ENCODE assay signal across 9 cellular contexts in genomic region chr10:114767589-114768393, GRCh38. TPM values are rescaled to one million over a fixed set of nuclear protein-coding genes. Genes with fewer than 3 reads are reported as not detected.
DNase-seq lines count a peak whose midpoint lies in the region; ATAC-seq and TF ChIP-seq lines count a peak whose summit lies in the region.
"Had no signal": no experiment of that assay in that cellular context is flagged by ENCODE, and none has a peak within 500 bp of the region (broad histone marks: within the 10 kb centered on the region; RNA-seq: fewer than 3 reads in every experiment).

No MANE protein-coding gene starts in this region.

- BruUV-seq in PC-9 (replicated peaks; lab: Mats Ljungman, UMichigan) = no TSS peak

- no peak overlapping the region for H3K27ac ChIP-seq in PC-9
- H3K27ac ChIP-seq in lower lobe of right lung = peak overlapping the region; percentile 54
- peak overlapping the region; percentile 44 to 45 for H3K27ac ChIP-seq in tibial artery

- H3K27me3 ChIP-seq in PC-9 (ENCODE audit: insufficient read depth, low read depth) (no peaks in the 10 kb centered on the region), lower lobe of right lung (ENCODE audit: low read depth) (peaks cover 3% of the 10 kb centered on the region), tibial artery (peaks cover 0 to 5% of the 10 kb centered on the region in 2 donors)

- H3K4me3 ChIP-seq in PC-9 (peak overlapping the region; percentile 71), lower lobe of right lung (peak overlapping the region; percentile 73), tibial artery (peak overlapping the region; percentile 53 to 71)

- intact Hi-C loops in PC-9 (cut with micrococcal nuclease; ENCODE audit: unreplicated experiment) = loop anchor here (5.0 kb wide), 1 partner anchor 55 kb away; no protein-coding TSS in a partner anchor
- intact Hi-C loops in dendritic cell treated with granulocyte-macrophage colony-stimulating factor and Interleukin-4, amounts not matched to agents 40 ng/mL and 50 ng/mL, for 4 days (cut with micrococcal nuclease) = no loop called here
- intact Hi-C loops in lower lobe of right lung (cut with DNase I) = no loop called here
- intact Hi-C loops in tibial artery (cut with DNase I; ENCODE audit: low total_unique reads) = no loop called here

- peak; percentile 85 to 91 for ATAC-seq in lower lobe of right lung
- ATAC-seq in HG03342 (IDR thresholded peaks at IDR 0.05; ENCODE audit: unreplicated experiment) = no peak

- POLR2A ChIA-PET in PC-9 (lab: Charles Lee; ENCODE audit: unreplicated experiment) = no interaction called here

- H3K79me2 ChIP-seq in PC-9 (ENCODE audit: low read depth) = no peaks in the 10 kb centered on the region

- H3K9me3 ChIP-seq in PC-9 (ENCODE audit: insufficient read depth, low read depth) (no peaks in the 10 kb centered on the region), lower lobe of right lung (no peaks in the 10 kb centered on the region), tibial artery (no peaks in the 10 kb centered on the region)

- H3K36me3 ChIP-seq in PC-9 (ENCODE audit: low read depth) = no peaks in the 10 kb centered on the region
- H3K36me3 ChIP-seq in lower lobe of right lung = no peaks in the 10 kb centered on the region
- no peaks in the 10 kb centered on the region for H3K36me3 ChIP-seq in tibial artery

- H3K4me2 ChIP-seq in PC-9 = peak overlapping the region; percentile 89

- no peaks in the 10 kb centered on the region for H3K9me2 ChIP-seq in PC-9 (ENCODE audit: insufficient read depth)

- peak; percentile 17 for DNase-seq in NCI-H345 (lab: John Stamatoyannopoulos, UW)
- DNase-seq in NCI-H345 treated with DMSO at 0.1 percent for 48 hours (lab: John Stamatoyannopoulos, UW; ENCODE audit: unreplicated experiment) = no peak
- no peak for DNase-seq in PC-9
- peak; percentile 65 for DNase-seq in lower lobe of right lung
- DNase-seq in tibial artery = no peak
- DNase-seq in NCI-H187 treated with DMSO at 0.1 percent for 48 hours (lab: John Stamatoyannopoulos, UW) = no peak
- DNase-seq: DND-41 had no signal

- H3K4me3 Mint-ChIP-seq in dendritic cell treated with granulocyte-macrophage colony-stimulating factor and Interleukin-4, amounts not matched to agents 40 ng/mL and 50 ng/mL, for 4 days = peak overlapping the region; percentile 39

- H3K9me3 Mint-ChIP-seq in dendritic cell treated with granulocyte-macrophage colony-stimulating factor and Interleukin-4, amounts not matched to agents 40 ng/mL and 50 ng/mL, for 4 days = no peaks in the 10 kb centered on the region

- peaks cover 34% of the 10 kb centered on the region for H3K27me3 Mint-ChIP-seq in dendritic cell treated with granulocyte-macrophage colony-stimulating factor and Interleukin-4, amounts not matched to agents 40 ng/mL and 50 ng/mL, for 4 days

- H3K36me3 Mint-ChIP-seq in dendritic cell treated with granulocyte-macrophage colony-stimulating factor and Interleukin-4, amounts not matched to agents 40 ng/mL and 50 ng/mL, for 4 days (ENCODE audit: low read depth) = no peaks in the 10 kb centered on the region

- CTCF ChIA-PET in PC-9 (lab: Charles Lee) = interaction anchor here (0.7 kb wide), 1 partner anchor 19 kb away, joined by 5 read pairs; no protein-coding TSS in a partner anchor

- TF ChIP-seq CTCF in PC-9 (conservative IDR thresholded peaks at IDR 0.05) (no peak), lower lobe of right lung (IDR thresholded peaks at IDR 0.05) (no peak), tibial artery (IDR thresholded peaks at IDR 0.05) (no peak)

- peaks cover 6% of the 10 kb centered on the region; the same call in 1 of the 2 replicates for H3F3A ChIP-seq in PC-9 (ENCODE audit: insufficient read depth, low read depth)

- H3K27ac Mint-ChIP-seq in dendritic cell treated with granulocyte-macrophage colony-stimulating factor and Interleukin-4, amounts not matched to agents 40 ng/mL and 50 ng/mL, for 4 days = no peak overlapping the region

- H4K20me1 ChIP-seq in PC-9 (ENCODE audit: insufficient read depth) = no peaks in the 10 kb centered on the region

- no peaks in the 10 kb centered on the region for H3K4me1 Mint-ChIP-seq in dendritic cell treated with granulocyte-macrophage colony-stimulating factor and Interleukin-4, amounts not matched to agents 40 ng/mL and 50 ng/mL, for 4 days (ENCODE audit: low read depth)

- peaks cover 16% of the 10 kb centered on the region for H3K4me1 ChIP-seq in PC-9 (replicated peaks; ENCODE audit: insufficient read depth)
- peaks cover 16% of the 10 kb centered on the region for H3K4me1 ChIP-seq in lower lobe of right lung
- H3K4me1 ChIP-seq in tibial artery = peaks cover 0 to 17% (median 12%) of the 10 kb centered on the region in 4 donors

- H2AFZ ChIP-seq in PC-9 = peak overlapping the region; percentile 60; the same call in 1 of the 2 replicates

RNA-seq across cellular contexts. Expression of gene FHIP2A, which starts 53.8 kb away (rescaled TPM):
- total RNA-seq in PC-9 (2021) (16.0 and 18.3 TPM in 2 replicates), lower lobe of right lung (23.6 TPM)

Comparison
In these comparisons a context has a peak if more than half of its experiments do, and no peak if none do; other contexts are left out.
1. DNase-seq: peak in NCI-H345 (single experiment) and lower lobe of right lung (single experiment); none in NCI-H345 treated with DMSO at 0.1 percent for 48 hours (single experiment), PC-9 (0 of 2), tibial artery (0 of 2) and NCI-H187 treated with DMSO at 0.1 percent for 48 hours (single experiment).
2. Peak in every context shown above with its lines, with median percentiles within 50 percentile points of each other: H3K4me3 ChIP-seq.